Comparison of ENCODE assay signal across 10 cellular contexts in the genomic region with DNA sequence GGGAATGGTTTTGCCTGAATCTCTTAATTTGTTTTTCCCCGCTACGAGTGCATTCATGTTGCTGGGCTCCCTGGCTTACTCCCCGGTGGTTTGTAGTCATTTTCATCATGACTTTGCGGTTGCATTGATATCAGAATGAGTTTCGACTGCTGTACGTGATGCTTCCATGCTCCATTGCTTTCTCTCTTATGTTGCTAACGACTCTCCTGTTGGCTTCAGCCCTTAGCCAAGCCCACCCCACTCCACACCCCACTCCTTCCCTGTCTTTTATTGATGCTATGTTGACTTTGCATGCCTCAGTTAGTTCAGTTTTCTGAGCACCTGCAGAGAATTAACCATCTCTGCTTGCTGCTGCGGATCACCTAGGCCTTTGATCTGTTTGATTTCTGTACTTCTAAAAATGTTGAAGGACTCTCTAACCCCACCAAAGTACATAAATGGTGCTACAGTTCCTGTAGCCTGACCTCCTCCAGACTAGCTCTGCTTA.
DNase-seq lines count a peak whose midpoint lies in the region; ATAC-seq lines count a peak whose summit lies in the region.
"Had no signal": no experiment of that assay in that cellular context is flagged by ENCODE, and none has a peak within 500 bp of the region (broad histone marks: within the 10 kb centered on the region; RNA-seq: fewer than 3 reads in every experiment).

No MANE protein-coding gene starts in this region.

- DNase-seq in NCI-H1417 (lab: John Stamatoyannopoulos, UW) (peak; percentile 69 to 99 (median 91)), left colon (no peak), hepatic stellate cell (ENCODE audit: low spot score) (no peak), GOT3 (lab: John Stamatoyannopoulos, UW) (no peak), middle frontal gyrus (ENCODE audit: extremely low spot score, low spot score) (no peak)
- no peak for DNase-seq in activated naive CD4-positive, alpha-beta T cell treated with anti-CD3 and anti-CD28 coated beads for 36 hours
- DNase-seq: effector memory CD8-positive, alpha-beta T cell; testis had no signal

- peak; percentile 69 for ATAC-seq in GM18520 (IDR thresholded peaks at IDR 0.05; ENCODE audit: unreplicated experiment)
- peak; percentile 83 for ATAC-seq in HG02642 (IDR thresholded peaks at IDR 0.05; ENCODE audit: poor library complexity, unreplicated experiment)
- peak; percentile 51 for ATAC-seq in left colon
- ATAC-seq: effector memory CD8-positive, alpha-beta T cell had no signal

- no peak overlapping the region for H3K27ac Mint-ChIP-seq in activated naive CD4-positive, alpha-beta T cell treated with anti-CD3 and anti-CD28 coated beads for 36 hours
- H3K27ac Mint-ChIP-seq: effector memory CD8-positive, alpha-beta T cell had no signal

- no peaks in the 10 kb centered on the region for H3K4me1 Mint-ChIP-seq in activated naive CD4-positive, alpha-beta T cell treated with anti-CD3 and anti-CD28 coated beads for 36 hours (ENCODE audit: low read depth)

- no peaks in the 10 kb centered on the region for H3K27me3 Mint-ChIP-seq in activated naive CD4-positive, alpha-beta T cell treated with anti-CD3 and anti-CD28 coated beads for 36 hours (ENCODE audit: low read depth)
- H3K27me3 Mint-ChIP-seq: effector memory CD8-positive, alpha-beta T cell had no signal

- CTCF ChIA-PET in activated naive CD4-positive, alpha-beta T cell treated with anti-CD3 and anti-CD28 coated beads for 36 hours (lab: Charles Lee): no interaction called here

- intact Hi-C loops in left colon (cut with DNase I, micrococcal nuclease): no loop called here
- intact Hi-C loops in activated naive CD4-positive, alpha-beta T cell treated with anti-CD3 and anti-CD28 coated beads for 36 hours (cut with micrococcal nuclease): no loop called here

- H3K4me3 Mint-ChIP-seq in activated naive CD4-positive, alpha-beta T cell treated with anti-CD3 and anti-CD28 coated beads for 36 hours: no peak overlapping the region
- H3K4me3 Mint-ChIP-seq: effector memory CD8-positive, alpha-beta T cell had no signal

- no peaks in the 10 kb centered on the region for H3K36me3 Mint-ChIP-seq in activated naive CD4-positive, alpha-beta T cell treated with anti-CD3 and anti-CD28 coated beads for 36 hours (ENCODE audit: low read depth)

- H3K9me3 Mint-ChIP-seq in activated naive CD4-positive, alpha-beta T cell treated with anti-CD3 and anti-CD28 coated beads for 36 hours: peaks cover 2% of the 10 kb centered on the region
- H3K9me3 Mint-ChIP-seq: effector memory CD8-positive, alpha-beta T cell had no signal

Comparison
In these comparisons a context has a peak if more than half of its experiments do, and no peak if none do; other contexts are left out.
1. DNase-seq: peak in NCI-H1417 (3 of 3); none in left colon (0 of 2), activated naive CD4-positive, alpha-beta T cell treated with anti-CD3 and anti-CD28 coated beads for 36 hours (single experiment), hepatic stellate cell (single experiment), GOT3 (single experiment) and middle frontal gyrus (single experiment).
2. Peak in every context shown above with its lines, with median percentiles within 50 percentile points of each other: ATAC-seq.